In genomic region chr7:106659963-106660861, GRCh38 we compare ENCODE assay signal across 8 cellular contexts. TPM values are rescaled to one million over a fixed set of nuclear protein-coding genes. Genes with fewer than 3 reads are reported as not detected.
DNase-seq lines count a peak whose midpoint lies in the region; ATAC-seq and TF ChIP-seq lines count a peak whose summit lies in the region.

No MANE protein-coding gene starts in this region.

- H3K79me2 ChIP-seq in PC-3 (ENCODE audit: low read length) = peaks cover 17% of the 10 kb centered on the region
- peaks cover 13% of the 10 kb centered on the region for H3K79me2 ChIP-seq in fibroblast of lung (ENCODE audit: control insufficient read depth, insufficient read depth, low read length)

- peak; percentile 80 for TF ChIP-seq CTCF in PC-3 (conservative IDR thresholded peaks at IDR 0.05; ENCODE audit: low read depth, low read length)
- peak; percentile 59 to 77 for TF ChIP-seq CTCF in fibroblast of lung (conservative IDR thresholded peaks at IDR 0.05 in 1 of 2, IDR thresholded peaks at IDR 0.05 in 1 of 2; ENCODE audit: low read depth in 1 of 2, low read length in 2 of 2)

- intact Hi-C loops in PC-3 (cut with micrococcal nuclease) = loop anchor here (1.0 to 2.0 kb wide), 5 partner anchors 35 to 484 kb away; no protein-coding TSS in a partner anchor

- H2AFZ ChIP-seq in PC-3 (ENCODE audit: low read length) (peak overlapping the region; percentile 75), fibroblast of lung (ENCODE audit: low read length) (peak overlapping the region; percentile 75)

- peaks cover 17 to 23% of the 10 kb centered on the region in 2 donors for H3K4me1 Mint-ChIP-seq in natural killer cell treated with Interleukin-12 subunit alpha and Interleukin-12 subunit beta and Interleukin-15 and Interleukin-18, amount 100 ng/mL, for 72 hours (ENCODE audit: low read depth in 2 of 2)

- H3K9me3 ChIP-seq in PC-3 (ENCODE audit: low read length) (no peaks in the 10 kb centered on the region), fibroblast of lung (ENCODE audit: control insufficient read depth, insufficient read depth, low read depth, low read length) (no peaks in the 10 kb centered on the region)

- H3K9me3 Mint-ChIP-seq in natural killer cell treated with Interleukin-12 subunit alpha and Interleukin-12 subunit beta and Interleukin-15 and Interleukin-18, amount 100 ng/mL, for 72 hours = no peaks in the 10 kb centered on the region

- H3K4me3 ChIP-seq in PC-3 (ENCODE audit: low read length) (peak overlapping the region; percentile 88), fibroblast of lung (replicated peaks in 1 of 4; ENCODE audit: control extremely low read depth in 1 of 4, insufficient read depth in 1 of 4, low read depth in 3 of 4, low read length in 4 of 4) (peak overlapping the region; percentile 64 to 90 (median 84))

- in situ Hi-C loops in Caki2 (cut with HindIII; ENCODE audit: low pct_unique_long_range_greater_than_20kb, low sequenced_read_pairs) = no loop called here

- no TSS peak for BruUV-seq in PC-3 (replicated peaks; lab: Mats Ljungman, UMichigan)

- H3K27me3 ChIP-seq in PC-3 (ENCODE audit: low read length) (no peaks in the 10 kb centered on the region), fibroblast of lung (ENCODE audit: control insufficient read depth, insufficient read depth, low read length) (no peaks in the 10 kb centered on the region)

- peak overlapping the region; percentile 74 to 92 for H3K27ac Mint-ChIP-seq in natural killer cell treated with Interleukin-12 subunit alpha and Interleukin-12 subunit beta and Interleukin-15 and Interleukin-18, amount 100 ng/mL, for 72 hours

- H3K9ac ChIP-seq in PC-3 (ENCODE audit: low read length) (peak overlapping the region; percentile 79), fibroblast of lung (ENCODE audit: insufficient read depth, low read length) (peak overlapping the region; percentile 96)

- peak overlapping the region; percentile 38 for H3K27ac ChIP-seq in PC-3 (ENCODE audit: low read length)
- peak overlapping the region; percentile 81 for H3K27ac ChIP-seq in fibroblast of lung (ENCODE audit: insufficient read depth, low read length)

- no peaks in the 10 kb centered on the region for H3K27me3 Mint-ChIP-seq in natural killer cell treated with Interleukin-12 subunit alpha and Interleukin-12 subunit beta and Interleukin-15 and Interleukin-18, amount 100 ng/mL, for 72 hours

- peak overlapping the region; percentile 86 for H3K4me3 Mint-ChIP-seq in natural killer cell treated with Interleukin-12 subunit alpha and Interleukin-12 subunit beta and Interleukin-15 and Interleukin-18, amount 100 ng/mL, for 72 hours

- H4K20me1 ChIP-seq in PC-3 (ENCODE audit: low read length) (no peaks in the 10 kb centered on the region), fibroblast of lung (ENCODE audit: control insufficient read depth, extremely low read depth, insufficient read depth, low read length) (no peaks in the 10 kb centered on the region)

- H3F3A ChIP-seq in PC-3 (ENCODE audit: low read length, unreplicated experiment) = peaks cover 7% of the 10 kb centered on the region

- H3K36me3 Mint-ChIP-seq in natural killer cell treated with Interleukin-12 subunit alpha and Interleukin-12 subunit beta and Interleukin-15 and Interleukin-18, amount 100 ng/mL, for 72 hours = no peaks in the 10 kb centered on the region

- H3K4me2 ChIP-seq in PC-3 (ENCODE audit: low read length) (peak overlapping the region; percentile 92), fibroblast of lung (ENCODE audit: extremely low read depth, insufficient read depth, low read length) (peak overlapping the region; percentile 60)

- H3K4me1 ChIP-seq in PC-3 (ENCODE audit: insufficient read depth, low read length) (peaks cover 8% of the 10 kb centered on the region; the same call in 1 of the 2 replicates), fibroblast of lung (ENCODE audit: control insufficient read depth, extremely low read depth, insufficient read depth, low read length) (peaks cover 3% of the 10 kb centered on the region)

- no peaks in the 10 kb centered on the region for H3K9me2 ChIP-seq in PC-3 (replicated peaks; ENCODE audit: low read length)

- peak; percentile 68 for ATAC-seq in GM19452 (IDR thresholded peaks at IDR 0.05; ENCODE audit: unreplicated experiment)
- ATAC-seq in HG03571 (IDR thresholded peaks at IDR 0.05; ENCODE audit: unreplicated experiment) = peak; percentile 63
- ATAC-seq in PC-3 = peak; percentile 66
- peak; percentile 73 to 76 for ATAC-seq in natural killer cell treated with Interleukin-12 subunit alpha and Interleukin-12 subunit beta and Interleukin-15 and Interleukin-18, amount 100 ng/mL, for 72 hours
- ATAC-seq in stimulated activated naive CD8-positive, alpha-beta T cell treated with anti-CD3 and anti-CD28 coated beads, Interleukin-15, Interleukin-2, amounts not matched to agents 100 U/mL and 50 U/mL, for 24 hours = peak; percentile 70

- peak; percentile 82 for DNase-seq in Caki2 (ENCODE audit: low read depth)
- peak; percentile 79 for DNase-seq in PC-3
- DNase-seq in activated T-cell treated with anti-CD3 and anti-CD28 coated beads, Interleukin-2, amount 50 U/mL, for 48 hours = peak; percentile 92 to 93
- peak; percentile 72 to 76 for DNase-seq in fibroblast of lung (ENCODE audit: low read depth in 2 of 2)
- peak; percentile 86 for DNase-seq in natural killer cell treated with Interleukin-12 subunit alpha and Interleukin-12 subunit beta and Interleukin-15 and Interleukin-18, amount 100 ng/mL, for 72 hours (ENCODE audit: low spot score)
- peak; percentile 90 for DNase-seq in stimulated activated naive CD8-positive, alpha-beta T cell treated with anti-CD3 and anti-CD28 coated beads, Interleukin-15, Interleukin-2, amounts not matched to agents 100 U/mL and 50 U/mL, for 24 hours

- H3K36me3 ChIP-seq in PC-3 (ENCODE audit: low read depth, low read length) (no peaks in the 10 kb centered on the region), fibroblast of lung (ENCODE audit: control insufficient read depth, insufficient read depth, low read length) (no peaks in the 10 kb centered on the region)

- POLR2A ChIA-PET in PC-3 (lab: Charles Lee; ENCODE audit: unreplicated experiment) = interaction anchor here (0.7 kb wide), 1 partner anchor 483 kb away, joined by 3 read pairs; no protein-coding TSS in a partner anchor

- CTCF ChIA-PET in PC-3 (lab: Charles Lee) = interaction anchor here (0.6 to 3.8 kb wide), 8 partner anchors 37 to 509 kb away, joined by 3 to 50 read pairs (median 6); partner anchors contain the start of gene HBP1

RNA-seq across cellular contexts. Expression of gene CCDC71L, which starts 0.7 kb away (rescaled TPM):
- total RNA-seq in Caki2 (2014; rRNA removed; shearing (Covaris generic); ENCODE audit: low replicate concordance) = 9.7 and 24.4 TPM in 2 replicates
- 27.0 and 28.6 TPM in 2 replicates for total RNA-seq in PC-3 (2014; rRNA removed)
- 36.7 and 39.1 TPM in 2 replicates for total RNA-seq in fibroblast of lung
- 20.3 and 25.7 TPM in 2 replicates for polyA plus RNA-seq in fibroblast of lung
- 28.9 and 40.6 TPM in 2 replicates for polyA plus RNA-seq in fibroblast of lung (2012)
- 5.4 and 8.2 TPM in 2 replicates for polyA minus RNA-seq in fibroblast of lung (ENCODE audit: low replicate concordance)
- 10 to 100 TPM; 28.0 to 42.7 TPM for total RNA-seq in natural killer cell treated with Interleukin-12 subunit alpha and Interleukin-12 subunit beta and Interleukin-15 and Interleukin-18, amount 100 ng/mL, for 72 hours

Comparison
In these comparisons a context has a peak if more than half of its experiments do, and no peak if none do; other contexts are left out.
1. Peak in every context shown above with its lines: DNase-seq, ATAC-seq, H3K4me3 ChIP-seq and H3K27ac ChIP-seq.